11 cellular contexts compared by ENCODE assay signal in genomic region chr2:70935468-70936164, GRCh38. TPM values are rescaled to one million over a fixed set of nuclear protein-coding genes. Genes with fewer than 3 reads are reported as not detected.
DNase-seq lines count a peak whose midpoint lies in the region; ATAC-seq and TF ChIP-seq lines count a peak whose summit lies in the region.
"Had no signal": no experiment of that assay in that cellular context is flagged by ENCODE, and none has a peak within 500 bp of the region (broad histone marks: within the 10 kb centered on the region; RNA-seq: fewer than 3 reads in every experiment).

Gene ATP6V1B1, plus strand, starts transcription at chr2:70935900. Its CDS starts 55 bp downstream, at chr2:70935955.

- H3K4me3 ChIP-seq in stomach, result no peak within 1 kb of the TSS
- no peak within 1 kb of the TSS for H3K4me3 ChIP-seq in gastrocnemius medialis

- TF ChIP-seq CTCF in stomach (IDR thresholded peaks at IDR 0.05) (no peak), omental fat pad (IDR thresholded peaks at IDR 0.05) (no peak), gastrocnemius medialis (IDR thresholded peaks at IDR 0.05 in 4 of 5, conservative IDR thresholded peaks at IDR 0.05 in 1 of 5) (no peak)

- TF ChIP-seq POLR2A in stomach (IDR thresholded peaks at IDR 0.05) (no peak), gastrocnemius medialis (IDR thresholded peaks at IDR 0.05) (no peak)

- WGBS in stomach, 5 donors, result 24 to 52% (median 50%) methylated on average over 8 to 14 of the region's 14 CpGs

- no peaks in the 10 kb centered on the region for H3K4me1 ChIP-seq in stomach
- no peaks in the 10 kb centered on the region for H3K4me1 ChIP-seq in gastrocnemius medialis

- ATAC-seq in omental fat pad (ENCODE audit: low FRiP score) (no peak), gastrocnemius medialis (no peak)

- H3K36me3 ChIP-seq in stomach (no peaks in the 10 kb centered on the region), gastrocnemius medialis (no peaks in the 10 kb centered on the region)

- H3K27ac ChIP-seq in stomach, result no peak within 1 kb of the TSS
- H3K27ac ChIP-seq in gastrocnemius medialis, result no peak within 1 kb of the TSS

- peaks cover 0 to 89% (median 6%) of the 10 kb centered on the region in 3 donors for H3K27me3 ChIP-seq in stomach
- H3K27me3 ChIP-seq in gastrocnemius medialis, result no peaks in the 10 kb centered on the region

- H3K9me3 ChIP-seq in stomach (no peaks in the 10 kb centered on the region), gastrocnemius medialis (no peaks in the 10 kb centered on the region)

- intact Hi-C loops in stomach (cut with DNase I; ENCODE audit: low total_unique reads), result no loop called here
- intact Hi-C loops in gastrocnemius medialis (cut with DNase I; ENCODE audit: low total_unique reads), result no loop called here

- in situ Hi-C loops in gastrocnemius medialis (cut with MboI; ENCODE audit: low sequenced_read_pairs in 4 of 4), result loop anchor here in 1 of 4 donors (25.0 kb wide), 1 partner anchor 148 kb away; the partner anchor contains the start of gene FIGLA

- no peak for TF ChIP-seq EP300 in stomach (IDR thresholded peaks at IDR 0.05)

- DNase-seq in NCI-H748 (lab: John Stamatoyannopoulos, UW; ENCODE audit: unreplicated experiment) (peak; percentile 12), NCI-H748 treated with DMSO at 0.1 percent for 48 hours (lab: John Stamatoyannopoulos, UW) (no peak), NCI-H345 (lab: John Stamatoyannopoulos, UW) (peak; percentile 72), iPS-NIHi7 (ENCODE audit: extremely low spot score) (peak; percentile 50), stomach (peak; percentile 35), omental fat pad (ENCODE audit: low spot score) (no peak), gastrocnemius medialis (no peak), AG20443 (ENCODE audit: low spot score) (no peak)
- DNase-seq: ACHN, NCI-H1048 had no signal

RNA-seq across cellular contexts. Expression of gene ATP6V1B1, which starts in this region (rescaled TPM):
- total RNA-seq in stomach (under 1 TPM in 1 of 5 donors, not detected in 4; 0.55 TPM), omental fat pad (1 to 10 TPM in 2 of 4 donors, not detected in 2; 3.6 to 7.1 TPM), gastrocnemius medialis (1 to 10 TPM in 1 of 4 donors, not detected in 3; 2.3 TPM)
- polyA plus RNA-seq in stomach, result under 1 TPM in 1 of 3 donors, not detected in 2; 0.35 TPM
- total RNA-seq: temporal lobe had no signal

Comparison
In these comparisons a context has a peak if more than half of its experiments do, and no peak if none do; other contexts are left out.
1. DNase-seq: peak in NCI-H748 (single experiment), NCI-H345 (single experiment) and iPS-NIHi7 (single experiment); none in NCI-H748 treated with DMSO at 0.1 percent for 48 hours (single experiment), omental fat pad (single experiment), gastrocnemius medialis (0 of 2) and AG20443 (single experiment).
2. Peak in DNase-seq in stomach; RNA of the gene not detected or under 1 TPM.